2 cellular contexts compared by ENCODE assay signal in genomic region chr1:21068937-21069336, GRCh38.
TF ChIP-seq lines count a peak whose summit lies in the region.

No MANE protein-coding gene starts in this region.

TF ChIP-seq in IMR-90, 13 proteins besides CTCF, POLR2A, EP300 and RAD21:
- TF ChIP-seq MAZ (IDR thresholded peaks at IDR 0.05; ENCODE audit: borderline replicate concordance, low read depth, low read length) (no peak), NFE2L2 (IDR thresholded peaks at IDR 0.05; ENCODE audit: low read depth, low read length) (no peak), CHD1 (IDR thresholded peaks at IDR 0.05; ENCODE audit: low read depth, low read length) (no peak)

TF ChIP-seq in K562, 482 proteins besides CTCF, POLR2A, EP300 and RAD21:
- peak; percentile 92 for TF ChIP-seq HMBOX1 (IDR thresholded peaks at IDR 0.05)
- TF ChIP-seq ZBTB26 (CRISPR knock-in tag; IDR thresholded peaks at IDR 0.05): no peak
TF ChIP-seq in K562: peak in this region for 1.
